10 cellular contexts compared by ENCODE assay signal in genomic region chr16:85235988-85236831, GRCh38.
DNase-seq lines count a peak whose midpoint lies in the region; TF ChIP-seq lines count a peak whose summit lies in the region.
"Had no signal": no experiment of that assay in that cellular context is flagged by ENCODE, and none has a peak within 500 bp of the region (broad histone marks: within the 10 kb centered on the region; RNA-seq: fewer than 3 reads in every experiment).

No MANE protein-coding gene starts in this region.

- H3K27ac ChIP-seq in rectal smooth muscle tissue (ENCODE audit: low read depth, low read length): no peak overlapping the region

- peaks cover 3% of the 10 kb centered on the region for H3K27me3 ChIP-seq in rectal smooth muscle tissue (ENCODE audit: control insufficient read depth, insufficient read depth, low read length)

- H3K9ac ChIP-seq in rectal smooth muscle tissue (ENCODE audit: low read length): no peak overlapping the region

- no peak overlapping the region for H3K27ac Mint-ChIP-seq in glutamatergic neuron (ENCODE audit: unreplicated experiment)
- H3K27ac Mint-ChIP-seq: activated T-helper 2 cell treated with anti-CD3 and anti-CD28 coated beads, Interferon-gamma antibody, Interleukin-2, Interleukin-4, amounts not matched to agents 10 μg/mL and 5 μg/mL and 100 μg/mL, durations not matched to agents 14 hours and 24 hours and 36 hours had no signal

- POLR2A ChIA-PET in GM10248 (lab: Yijun Ruan, JAX): interaction anchor here (0.6 kb wide), 1 partner anchor 321 kb away, joined by 3 read pairs; no protein-coding TSS in a partner anchor

- H3K4me1 ChIP-seq in rectal smooth muscle tissue (ENCODE audit: control insufficient read depth, insufficient read depth, low read length): peaks cover 18% of the 10 kb centered on the region

- peak overlapping the region; percentile 42 for H3K4me3 Mint-ChIP-seq in glutamatergic neuron (ENCODE audit: unreplicated experiment)

- peaks cover 9% of the 10 kb centered on the region for H3K9me3 Mint-ChIP-seq in glutamatergic neuron (ENCODE audit: unreplicated experiment)
- H3K9me3 Mint-ChIP-seq: activated T-helper 2 cell treated with anti-CD3 and anti-CD28 coated beads, Interferon-gamma antibody, Interleukin-2, Interleukin-4, amounts not matched to agents 10 μg/mL and 5 μg/mL and 100 μg/mL, durations not matched to agents 14 hours and 24 hours and 36 hours had no signal

- peaks cover 20% of the 10 kb centered on the region for H3K27me3 Mint-ChIP-seq in glutamatergic neuron (ENCODE audit: unreplicated experiment)

- H3K4me1 Mint-ChIP-seq in glutamatergic neuron (ENCODE audit: low read depth, unreplicated experiment): peaks cover 28% of the 10 kb centered on the region

- H3K36me3 Mint-ChIP-seq in glutamatergic neuron (ENCODE audit: unreplicated experiment): peaks cover 2% of the 10 kb centered on the region

- H3K4me3 ChIP-seq in rectal smooth muscle tissue (ENCODE audit: low read length): peak overlapping the region; percentile 31

- DNase-seq in GM10248 (ENCODE audit: extremely low spot score): peak; percentile 71
- DNase-seq in M059J (ENCODE audit: low read depth): peak; percentile 46
- no peak for DNase-seq in glutamatergic neuron
- DNase-seq in islet precursor cell: no peak
- no peak for DNase-seq in SHP77 (lab: John Stamatoyannopoulos, UW)
- DNase-seq in NOMO-1 (lab: John Stamatoyannopoulos, UW; ENCODE audit: unreplicated experiment in 2 of 2): no peak
- DNase-seq in NCI-H748 (lab: John Stamatoyannopoulos, UW; ENCODE audit: unreplicated experiment): no peak
- DNase-seq: occipital lobe had no signal

- H3K36me3 ChIP-seq in rectal smooth muscle tissue (ENCODE audit: control insufficient read depth, insufficient read depth, low read length): no peaks in the 10 kb centered on the region

- TF ChIP-seq CTCF in GM10248 (IDR thresholded peaks at IDR 0.05; ENCODE audit: control extremely low read depth, extremely low read depth, low read depth, missing control alignments) (no peak), glutamatergic neuron (IDR thresholded peaks at IDR 0.05; ENCODE audit: partially characterized antibody, unreplicated experiment) (no peak)

- CTCF ChIA-PET in GM10248 (lab: Yijun Ruan, JAX): interaction anchor here (1.0 to 4.2 kb wide), 6 partner anchors 9 to 380 kb away, joined by 3 to 30 read pairs (median 5); no protein-coding TSS in a partner anchor

Comparison
In these comparisons a context has a peak if more than half of its experiments do, and no peak if none do; other contexts are left out.
1. DNase-seq: peak in GM10248 (single experiment) and M059J (single experiment); none in glutamatergic neuron (single experiment), islet precursor cell (single experiment), SHP77 (0 of 2), NOMO-1 (0 of 2) and NCI-H748 (single experiment).